In the genomic region with DNA sequence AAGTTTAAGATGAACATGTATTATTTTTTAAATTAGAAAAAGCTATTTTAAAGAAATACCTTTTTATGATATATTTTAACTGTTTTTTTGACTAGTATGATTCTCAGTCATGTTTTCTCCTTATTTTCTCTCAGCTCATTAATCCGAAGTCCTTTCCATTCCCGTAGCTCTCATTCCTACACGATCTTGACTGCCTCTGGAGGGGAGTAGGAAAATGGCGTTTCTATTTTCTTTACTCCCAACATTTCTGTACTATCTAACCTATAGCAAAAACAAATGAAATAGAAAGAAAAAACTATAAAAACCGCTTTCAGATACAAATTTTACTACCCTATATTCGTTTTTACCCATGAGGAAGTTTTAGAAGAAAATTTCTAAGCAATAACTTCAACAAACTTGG, we compare ENCODE assay signal across 30 cellular contexts.
"Had no signal": no experiment of that assay in that cellular context is flagged by ENCODE, and none has a peak within 500 bp of the region (broad histone marks: within the 10 kb centered on the region; RNA-seq: fewer than 3 reads in every experiment).

No MANE protein-coding gene starts in this region.

- H3K79me2 ChIP-seq: hepatocyte had no signal

- H3K27me3 ChIP-seq: adrenal gland, body of pancreas, cardiac muscle cell, gastroesophageal sphincter, hepatocyte, ovary, stomach, tibial artery had no signal

- DNase-seq: activated CD4-positive, alpha-beta T cell treated with anti-CD3 and anti-CD28 coated beads for 4 hours; activated CD4-positive, alpha-beta T cell treated with anti-CD3 and anti-CD28 coated beads, Interleukin-2, amount 50 U/mL, for 4 hours; activated CD8-positive, alpha-beta memory T cell treated with anti-CD3 and anti-CD28 coated beads for 24 hours; activated effector memory CD4-positive, alpha-beta T cell treated with anti-CD3 and anti-CD28 coated beads, Interleukin-2, amount 50 U/mL, for 16 hours; activated naive CD4-positive, alpha-beta T cell treated with anti-CD3 and anti-CD28 coated beads for 36 hours; activated naive CD8-positive, alpha-beta T cell treated with anti-CD3 and anti-CD28 coated beads for 36 hours; adrenal gland; aorta; body of pancreas; dorsolateral prefrontal cortex; effector memory CD4-positive, alpha-beta T cell; erythroblast; left cardiac atrium; left ventricle myocardium superior; ovary; psoas muscle; stimulated activated CD4-positive, alpha-beta T cell treated with anti-CD3 and anti-CD28 coated beads, Interleukin-1b, Interleukin-23, amount 100 ng/mL, for 48 hours; stimulated activated CD4-positive, alpha-beta T cell treated with anti-CD3 and anti-CD28 coated beads, Interleukin-4, amount 100 ng/mL, for 4 hours; stimulated activated CD8-positive, alpha-beta memory T cell treated with anti-CD3 and anti-CD28 coated beads, Interleukin-4, amount 100 ng/mL, for 48 hours; stomach; tibial artery had no signal

- ATAC-seq: body of pancreas; gastroesophageal sphincter; left cardiac atrium; left ventricle myocardium superior; psoas muscle; stimulated activated memory B cell treated with anti-CD40 and anti-IgM and Interleukin-4, amounts not matched to agents 10 μg/mL and 1 μg/mL and 100 μg/mL, for 72 hours had no signal

- H3K4me1 Mint-ChIP-seq: activated naive CD8-positive, alpha-beta T cell treated with anti-CD3 and anti-CD28 coated beads for 36 hours; nephron; stimulated activated memory B cell treated with anti-CD40 and anti-IgM and Interleukin-4, amounts not matched to agents 10 μg/mL and 1 μg/mL and 100 μg/mL, for 72 hours had no signal

- H2AFZ ChIP-seq: hepatocyte had no signal

- H3K27ac Mint-ChIP-seq: activated naive CD4-positive, alpha-beta T cell treated with anti-CD3 and anti-CD28 coated beads for 36 hours; activated naive CD8-positive, alpha-beta T cell treated with anti-CD3 and anti-CD28 coated beads for 36 hours; nephron; stimulated activated memory B cell treated with anti-CD40 and anti-IgM and Interleukin-4, amounts not matched to agents 10 μg/mL and 1 μg/mL and 100 μg/mL, for 72 hours; T-helper 2 cell treated with Interferon-gamma antibody and Interleukin-4, amounts not matched to agents 5 μg/mL and 100 μg/mL, for 36 hours had no signal

- H3K4me1 ChIP-seq: adrenal gland, body of pancreas, gastroesophageal sphincter, psoas muscle, stomach, tibial artery had no signal

- H3K36me3 ChIP-seq: adrenal gland, cardiac muscle cell, gastroesophageal sphincter, ovary, stomach, tibial artery had no signal

- H3K27ac ChIP-seq: adrenal gland, body of pancreas, cardiac muscle cell, coronary artery, dorsolateral prefrontal cortex, gastroesophageal sphincter, hepatocyte, ovary, psoas muscle, stomach, tibial artery had no signal

- H3K4me3 ChIP-seq: adrenal gland, body of pancreas, cardiac muscle cell, coronary artery, dorsolateral prefrontal cortex, gastroesophageal sphincter, hepatocyte, ovary, psoas muscle, smooth muscle cell, stomach, tibial artery had no signal

- H3K36me3 Mint-ChIP-seq: activated naive CD8-positive, alpha-beta T cell treated with anti-CD3 and anti-CD28 coated beads for 36 hours; stimulated activated memory B cell treated with anti-CD40 and anti-IgM and Interleukin-4, amounts not matched to agents 10 μg/mL and 1 μg/mL and 100 μg/mL, for 72 hours had no signal

- H3K9me3 Mint-ChIP-seq: activated naive CD4-positive, alpha-beta T cell treated with anti-CD3 and anti-CD28 coated beads for 36 hours; activated naive CD8-positive, alpha-beta T cell treated with anti-CD3 and anti-CD28 coated beads for 36 hours; nephron; stimulated activated memory B cell treated with anti-CD40 and anti-IgM and Interleukin-4, amounts not matched to agents 10 μg/mL and 1 μg/mL and 100 μg/mL, for 72 hours; T-helper 2 cell treated with Interferon-gamma antibody and Interleukin-4, amounts not matched to agents 5 μg/mL and 100 μg/mL, for 36 hours had no signal

- H3K4me3 Mint-ChIP-seq: activated naive CD4-positive, alpha-beta T cell treated with anti-CD3 and anti-CD28 coated beads for 36 hours; activated naive CD8-positive, alpha-beta T cell treated with anti-CD3 and anti-CD28 coated beads for 36 hours; nephron; stimulated activated memory B cell treated with anti-CD40 and anti-IgM and Interleukin-4, amounts not matched to agents 10 μg/mL and 1 μg/mL and 100 μg/mL, for 72 hours; T-helper 2 cell treated with Interferon-gamma antibody and Interleukin-4, amounts not matched to agents 5 μg/mL and 100 μg/mL, for 36 hours had no signal

- H3K4me2 ChIP-seq: hepatocyte, smooth muscle cell had no signal

- FAIRE-seq: keratinocyte had no signal

- H3K9me3 ChIP-seq: adrenal gland, body of pancreas, gastroesophageal sphincter, ovary, psoas muscle, stomach, tibial artery had no signal
